1 cellular context compared by ENCODE assay signal in genomic region chr4:40763228-40763716, GRCh38.
TF ChIP-seq lines count a peak whose summit lies in the region.

No MANE protein-coding gene starts in this region.

TF ChIP-seq in GM12878, 131 proteins besides CTCF, POLR2A, EP300 and RAD21 (continued from another document and continues in another):
- no peak for TF ChIP-seq HSF1 (IDR thresholded peaks at IDR 0.05; ENCODE audit: low read depth, low read length)
- 0 out of 2 replicates have a peak, but pooled peaks have one; percentile 22 for TF ChIP-seq TCF7 (IDR thresholded peaks at IDR 0.05; ENCODE audit: borderline replicate concordance)
- no peak for TF ChIP-seq NRF1 (conservative IDR thresholded peaks at IDR 0.05; ENCODE audit: low read depth, low read length)
- no peak for TF ChIP-seq CHD2 (IDR thresholded peaks at IDR 0.05; ENCODE audit: borderline replicate concordance, low read depth, low read length)
- no peak for TF ChIP-seq WRNIP1 (IDR thresholded peaks at IDR 0.05; ENCODE audit: borderline replicate concordance, low read depth, low read length)
- TF ChIP-seq IKZF1 (conservative IDR thresholded peaks at IDR 0.05) = peak; percentile 96
- no peak for TF ChIP-seq E2F4 (IDR thresholded peaks at IDR 0.05; ENCODE audit: low read depth, low read length)
- TF ChIP-seq BACH1 (IDR thresholded peaks at IDR 0.05; ENCODE audit: borderline replicate concordance) = peak; percentile 96
- TF ChIP-seq CHD4 (IDR thresholded peaks at IDR 0.05) = no peak
- TF ChIP-seq FOXK2 (IDR thresholded peaks at IDR 0.05) = no peak
- TF ChIP-seq BHLHE40 (IDR thresholded peaks at IDR 0.05; ENCODE audit: borderline replicate concordance in 1 of 2, low read depth in 2 of 2, low read length in 1 of 2) = peak; percentile 22 to 54; a peak in 2 of 4 replicates
- TF ChIP-seq ZSCAN29 (IDR thresholded peaks at IDR 0.05) = no peak
- TF ChIP-seq HDAC6 (IDR thresholded peaks at IDR 0.05; ENCODE audit: unreplicated experiment) = no peak
- no peak for TF ChIP-seq IRF3 (IDR thresholded peaks at IDR 0.05)
- TF ChIP-seq GATAD2B (conservative IDR thresholded peaks at IDR 0.05; ENCODE audit: low read depth) = 0 out of 2 replicates have a peak, but pooled peaks have one; percentile 42
- no peak for TF ChIP-seq E4F1 (IDR thresholded peaks at IDR 0.05; ENCODE audit: borderline replicate concordance, partially characterized antibody)
- TF ChIP-seq MEF2B (IDR thresholded peaks at IDR 0.05; ENCODE audit: partially characterized antibody, poor library complexity, severe bottlenecking) = peak; percentile 57
- TF ChIP-seq CEBPB (IDR thresholded peaks at IDR 0.05; ENCODE audit: borderline replicate concordance in 1 of 2, low read depth in 2 of 2, low read length in 2 of 2) = no peak
- TF ChIP-seq SUPT20H (IDR thresholded peaks at IDR 0.05; ENCODE audit: borderline replicate concordance, control insufficient read depth, low read depth, low read length) = no peak
- no peak for TF ChIP-seq SIX5 (IDR thresholded peaks at IDR 0.05; ENCODE audit: low read depth, low read length, severe bottlenecking)
- TF ChIP-seq IRF5 (IDR thresholded peaks at IDR 0.05; ENCODE audit: borderline replicate concordance) = no peak
- TF ChIP-seq GABPA (IDR thresholded peaks at IDR 0.05; ENCODE audit: low read depth) = 0 out of 2 replicates have a peak, but pooled peaks have one; percentile 23
- no peak for TF ChIP-seq RAD51 (IDR thresholded peaks at IDR 0.05)
- TF ChIP-seq JUNB (IDR thresholded peaks at IDR 0.05) = peak; percentile 87
- no peak for TF ChIP-seq ESRRA (IDR thresholded peaks at IDR 0.05; ENCODE audit: low read length)
- TF ChIP-seq RELA (IDR thresholded peaks at IDR 0.05; ENCODE audit: borderline replicate concordance, partially characterized antibody) = peak; percentile 82
- TF ChIP-seq ELK1 (IDR thresholded peaks at IDR 0.05; ENCODE audit: low read depth, low read length) = no peak
- peak; percentile 84; the same call in 1 of the 2 replicates for TF ChIP-seq TCF3 (IDR thresholded peaks at IDR 0.05; ENCODE audit: borderline replicate concordance, insufficient read depth, low read depth, low read length)
- TF ChIP-seq CREB1 (IDR thresholded peaks at IDR 0.05; ENCODE audit: low read depth) = peak; percentile 26; the same call in 1 of the 2 replicates
- no peak for TF ChIP-seq SPI1 (IDR thresholded peaks at IDR 0.05; ENCODE audit: borderline replicate concordance, insufficient read depth, low read depth, low read length)
- TF ChIP-seq E2F8 (IDR thresholded peaks at IDR 0.05; ENCODE audit: low read depth, partially characterized antibody) = no peak
- TF ChIP-seq RBBP5 (conservative IDR thresholded peaks at IDR 0.05) = no peak
- TF ChIP-seq MYC (IDR thresholded peaks at IDR 0.05; ENCODE audit: insufficient read depth, insufficient read length, insufficient replicate concordance, low read length, severe bottlenecking) = no peak
- TF ChIP-seq SMAD5 (IDR thresholded peaks at IDR 0.05; ENCODE audit: low read depth) = no peak
- TF ChIP-seq MAX (IDR thresholded peaks at IDR 0.05; ENCODE audit: low read depth, low read length) = no peak
- 0 out of 2 replicates have a peak, but pooled peaks have one; percentile 49 for TF ChIP-seq TBL1XR1 (IDR thresholded peaks at IDR 0.05; ENCODE audit: low read depth, low read length)
- TF ChIP-seq ATF3 (IDR thresholded peaks at IDR 0.05; ENCODE audit: borderline replicate concordance, extremely low read depth, low read depth, low read length) = no peak
- no peak for TF ChIP-seq HCFC1 (IDR thresholded peaks at IDR 0.05; ENCODE audit: low read length)
- TF ChIP-seq MXI1 (IDR thresholded peaks at IDR 0.05; ENCODE audit: low read depth, low read length) = no peak; the same call in 1 of the 2 replicates
- TF ChIP-seq PML (IDR thresholded peaks at IDR 0.05; ENCODE audit: low read length) = no peak
- peak; percentile 30 for TF ChIP-seq KLF5 (IDR thresholded peaks at IDR 0.05; ENCODE audit: partially characterized antibody)
- 0 out of 2 replicates have a peak, but pooled peaks have one; percentile 66 for TF ChIP-seq CBFB (IDR thresholded peaks at IDR 0.05; ENCODE audit: low read depth)
- peak; percentile 36; the same call in 1 of the 2 replicates for TF ChIP-seq PKNOX1 (IDR thresholded peaks at IDR 0.05)
- TF ChIP-seq RELB (IDR thresholded peaks at IDR 0.05; ENCODE audit: low read depth) = peak; percentile 96
- no peak for TF ChIP-seq ASH2L (IDR thresholded peaks at IDR 0.05; ENCODE audit: borderline replicate concordance, low read depth)
- TF ChIP-seq ATF7 (IDR thresholded peaks at IDR 0.05; ENCODE audit: low read depth) = peak; percentile 70
- peak; percentile 81; the same call in 1 of the 2 replicates for TF ChIP-seq ATF2 (IDR thresholded peaks at IDR 0.05; ENCODE audit: low read length)
- no peak for TF ChIP-seq RCOR1 (conservative IDR thresholded peaks at IDR 0.05; ENCODE audit: low read depth, low read length)
- TF ChIP-seq KDM1A (IDR thresholded peaks at IDR 0.05; ENCODE audit: borderline replicate concordance) = no peak
- TF ChIP-seq LARP7 (IDR thresholded peaks at IDR 0.05) = no peak
- TF ChIP-seq CREM (IDR thresholded peaks at IDR 0.05; ENCODE audit: low read depth) = peak; percentile 76; the same call in 1 of the 2 replicates
